In the genomic region with DNA sequence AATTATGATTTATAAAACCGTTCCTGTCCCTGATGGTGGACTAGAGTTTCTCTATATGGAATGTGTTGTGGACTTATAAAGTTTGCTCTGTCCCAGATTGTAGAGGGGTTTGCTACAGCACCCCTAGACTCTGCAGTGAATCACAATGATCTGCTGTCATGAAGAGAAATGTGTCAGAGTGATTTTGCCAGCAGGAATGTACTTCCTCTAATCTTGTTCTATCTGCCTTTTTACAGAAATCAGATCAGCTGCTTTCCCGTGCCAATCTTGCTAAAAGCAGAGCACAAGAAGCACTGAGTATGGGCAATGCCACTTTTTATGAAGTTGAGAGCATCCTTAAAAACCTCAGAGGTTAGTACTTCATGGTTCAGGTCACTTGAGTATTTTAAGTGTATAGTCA, we compare ENCODE assay signal across 16 cellular contexts. TPM values are rescaled to one million over a fixed set of nuclear protein-coding genes. Genes with fewer than 3 reads are reported as not detected.
A peak's percentile ranks its signal among the peaks of the same experiment; 100 is the strongest.
DNase-seq lines count a peak whose midpoint lies in the region; ATAC-seq and TF ChIP-seq lines count a peak whose summit lies in the region.
"Had no signal": no experiment of that assay in that cellular context is flagged by ENCODE, and none has a peak within 500 bp of the region (broad histone marks: within the 10 kb centered on the region; RNA-seq: fewer than 3 reads in every experiment).

No MANE protein-coding gene starts in this region.

- no TSS peak for BruUV-seq in MCF 10A (replicated peaks; lab: Mats Ljungman, UMichigan)

- H3K9ac ChIP-seq in skeletal muscle satellite cell (ENCODE audit: low read depth, low read length) = peak overlapping the region; percentile 46

- TF ChIP-seq CTCF in MCF 10A (IDR thresholded peaks at IDR 0.05; ENCODE audit: unreplicated experiment) (no peak), breast epithelium (IDR thresholded peaks at IDR 0.05) (no peak), RWPE2 (IDR thresholded peaks at IDR 0.05; ENCODE audit: poor library complexity, severe bottlenecking) (no peak), fibroblast of mammary gland (conservative IDR thresholded peaks at IDR 0.05; ENCODE audit: control insufficient read depth, insufficient read depth, low read depth, low read length) (no peak), osteocyte (IDR thresholded peaks at IDR 0.05) (no peak)

- H3K27ac ChIP-seq in breast epithelium (no peak overlapping the region), RWPE2 (ENCODE audit: poor library complexity, severe bottlenecking) (peak overlapping the region; percentile 72)
- H3K27ac ChIP-seq: cardiac muscle cell, SJCRH30 had no signal

- H3K4me1 Mint-ChIP-seq in MCF 10A (ENCODE audit: insufficient read depth, unreplicated experiment) (peaks cover 37% of the 10 kb centered on the region), osteocyte (ENCODE audit: unreplicated experiment) (peaks cover 52% of the 10 kb centered on the region)
- H3K4me1 Mint-ChIP-seq in activated CD8-positive, alpha-beta T cell treated with anti-CD3 and anti-CD28 coated beads, Interleukin-2, amount 10 ng/mL, durations not matched to agents 7 days and 5 days (ENCODE audit: low read depth) = no peaks in the 10 kb centered on the region

- no peak for TF ChIP-seq POLR2A in breast epithelium (IDR thresholded peaks at IDR 0.05)

- POLR2A ChIA-PET in MCF 10A (lab: Yijun Ruan, JAX) = interaction anchor here (0.7 to 2.3 kb wide), 8 partner anchors 23 to 271 kb away, joined by 3 to 13 read pairs (median 3); no protein-coding TSS in a partner anchor
- POLR2A ChIA-PET in activated CD8-positive, alpha-beta T cell treated with anti-CD3 and anti-CD28 coated beads, Interleukin-2, amount 10 ng/mL, durations not matched to agents 7 days and 5 days (lab: Charles Lee) = no interaction called here

- H3K4me1 ChIP-seq in breast epithelium = peaks cover 0 to 6% of the 10 kb centered on the region in 2 donors
- peaks cover 27% of the 10 kb centered on the region for H3K4me1 ChIP-seq in RWPE2 (ENCODE audit: insufficient read depth, poor library complexity, severe bottlenecking)
- peaks cover 51% of the 10 kb centered on the region for H3K4me1 ChIP-seq in skeletal muscle satellite cell (ENCODE audit: control insufficient read depth, insufficient read depth, low read length)

- peaks cover 99% of the 10 kb centered on the region for H3K36me3 Mint-ChIP-seq in MCF 10A (ENCODE audit: insufficient read depth, unreplicated experiment)
- H3K36me3 Mint-ChIP-seq in osteocyte (ENCODE audit: unreplicated experiment) = no peaks in the 10 kb centered on the region
- H3K36me3 Mint-ChIP-seq in activated CD8-positive, alpha-beta T cell treated with anti-CD3 and anti-CD28 coated beads, Interleukin-2, amount 10 ng/mL, durations not matched to agents 7 days and 5 days (ENCODE audit: low read depth) = no peaks in the 10 kb centered on the region

- H3K4me3 Mint-ChIP-seq in MCF 10A (ENCODE audit: unreplicated experiment) = no peak overlapping the region
- H3K4me3 Mint-ChIP-seq in osteocyte (ENCODE audit: unreplicated experiment) = no peak overlapping the region
- H3K4me3 Mint-ChIP-seq in activated CD8-positive, alpha-beta T cell treated with anti-CD3 and anti-CD28 coated beads, Interleukin-2, amount 10 ng/mL, durations not matched to agents 7 days and 5 days = no peak overlapping the region
- H3K4me3 Mint-ChIP-seq: activated CD8-positive, alpha-beta T cell treated with anti-CD3 and anti-CD28 coated beads for 36 hours; memory B cell had no signal

- ATAC-seq in RWPE2 (ENCODE audit: low read depth) = no peak; the same call in 2 of the 3 replicates
- ATAC-seq in activated CD8-positive, alpha-beta T cell treated with anti-CD3 and anti-CD28 coated beads, Interleukin-2, amount 10 ng/mL, durations not matched to agents 7 days and 5 days = no peak
- ATAC-seq: activated CD8-positive, alpha-beta T cell treated with anti-CD3 and anti-CD28 coated beads for 36 hours; HCT116 had no signal

- H3K4me3 ChIP-seq in breast epithelium (no peak overlapping the region), RWPE2 (ENCODE audit: severe bottlenecking) (no peak overlapping the region), fibroblast of mammary gland (ENCODE audit: control insufficient read depth, low read depth, low read length) (no peak overlapping the region), skeletal muscle satellite cell (ENCODE audit: low read length) (no peak overlapping the region)
- H3K4me3 ChIP-seq: cardiac muscle cell, SJCRH30 had no signal

- intact Hi-C loops in MCF 10A (cut with micrococcal nuclease) = no loop called here
- intact Hi-C loops in breast epithelium (cut with DNase I; ENCODE audit: low total_unique reads) = no loop called here

- CTCF ChIA-PET in MCF 10A (lab: Yijun Ruan, JAX) = interaction anchor here (0.8 to 1.2 kb wide), 4 partner anchors 44 to 275 kb away, joined by 3 to 7 read pairs (median 4); partner anchors contain the start of gene LAMC2
- CTCF ChIA-PET in activated CD8-positive, alpha-beta T cell treated with anti-CD3 and anti-CD28 coated beads, Interleukin-2, amount 10 ng/mL, durations not matched to agents 7 days and 5 days (lab: Charles Lee) = interaction anchor here (1.0 to 1.1 kb wide), 2 partner anchors 10 to 19 kb away, joined by 3 to 5 read pairs; no protein-coding TSS in a partner anchor

- H3K4me2 ChIP-seq in skeletal muscle satellite cell (ENCODE audit: low read length) = no peak overlapping the region

- H3K9me3 Mint-ChIP-seq in MCF 10A (ENCODE audit: unreplicated experiment) = no peaks in the 10 kb centered on the region
- no peaks in the 10 kb centered on the region for H3K9me3 Mint-ChIP-seq in osteocyte (ENCODE audit: unreplicated experiment)
- H3K9me3 Mint-ChIP-seq in activated CD8-positive, alpha-beta T cell treated with anti-CD3 and anti-CD28 coated beads, Interleukin-2, amount 10 ng/mL, durations not matched to agents 7 days and 5 days (ENCODE audit: insufficient read depth) = no peaks in the 10 kb centered on the region
- H3K9me3 Mint-ChIP-seq: activated CD8-positive, alpha-beta T cell treated with anti-CD3 and anti-CD28 coated beads for 36 hours; memory B cell had no signal

- H3K27me3 Mint-ChIP-seq in MCF 10A (ENCODE audit: insufficient read depth, unreplicated experiment) (no peaks in the 10 kb centered on the region), osteocyte (ENCODE audit: unreplicated experiment) (no peaks in the 10 kb centered on the region)
- H3K27me3 Mint-ChIP-seq in activated CD8-positive, alpha-beta T cell treated with anti-CD3 and anti-CD28 coated beads, Interleukin-2, amount 10 ng/mL, durations not matched to agents 7 days and 5 days (ENCODE audit: low read depth) = no peaks in the 10 kb centered on the region
- H3K27me3 Mint-ChIP-seq: activated CD8-positive, alpha-beta T cell treated with anti-CD3 and anti-CD28 coated beads for 36 hours had no signal

- H3K36me3 ChIP-seq in breast epithelium (no peaks in the 10 kb centered on the region), RWPE2 (ENCODE audit: low read depth) (peaks cover 91% of the 10 kb centered on the region), skeletal muscle satellite cell (ENCODE audit: insufficient read depth, low read length) (no peaks in the 10 kb centered on the region)
- H3K36me3 ChIP-seq: cardiac muscle cell, SJCRH30 had no signal

- DNase-seq in MCF 10A (ENCODE audit: unreplicated experiment) = no peak
- no peak for DNase-seq in breast epithelium (ENCODE audit: low spot score in 2 of 2)
- DNase-seq in RWPE2 (ENCODE audit: low spot score) = no peak
- peak; percentile 64 for DNase-seq in fibroblast of mammary gland (ENCODE audit: low read depth)
- no peak for DNase-seq in osteocyte (ENCODE audit: extremely low spot score, unreplicated experiment)
- no peak for DNase-seq in activated CD8-positive, alpha-beta T cell treated with anti-CD3 and anti-CD28 coated beads, Interleukin-2, amount 10 ng/mL, durations not matched to agents 7 days and 5 days
- no peak for DNase-seq in stimulated activated CD4-positive, alpha-beta T cell treated with anti-CD3 and anti-CD28 coated beads, Interleukin-4, amount 100 ng/mL, for 1 hour
- DNase-seq: activated CD8-positive, alpha-beta T cell treated with anti-CD3 and anti-CD28 coated beads for 36 hours; activated effector memory CD4-positive, alpha-beta T cell treated with Interleukin-2 at 50 U/mL for 16 hours; NCI-H2171; occipital lobe; SJCRH30 had no signal

- H3K27ac Mint-ChIP-seq in MCF 10A (ENCODE audit: low read depth, unreplicated experiment) = peak overlapping the region; percentile 86
- H3K27ac Mint-ChIP-seq in osteocyte (ENCODE audit: unreplicated experiment) = no peak overlapping the region
- no peak overlapping the region for H3K27ac Mint-ChIP-seq in activated CD8-positive, alpha-beta T cell treated with anti-CD3 and anti-CD28 coated beads, Interleukin-2, amount 10 ng/mL, durations not matched to agents 7 days and 5 days
- H3K27ac Mint-ChIP-seq: activated CD8-positive, alpha-beta T cell treated with anti-CD3 and anti-CD28 coated beads for 36 hours; memory B cell had no signal

- H3K27me3 ChIP-seq in breast epithelium = no peaks in the 10 kb centered on the region
- no peaks in the 10 kb centered on the region for H3K27me3 ChIP-seq in RWPE2 (ENCODE audit: insufficient read depth, poor library complexity, severe bottlenecking)
- no peaks in the 10 kb centered on the region for H3K27me3 ChIP-seq in skeletal muscle satellite cell (ENCODE audit: control insufficient read depth, insufficient read depth, low read length)
- H3K27me3 ChIP-seq: cardiac muscle cell, SJCRH30 had no signal

- H3K9me3 ChIP-seq in breast epithelium (no peaks in the 10 kb centered on the region), RWPE2 (ENCODE audit: severe bottlenecking) (no peaks in the 10 kb centered on the region), skeletal muscle satellite cell (replicated peaks; ENCODE audit: low read length) (no peaks in the 10 kb centered on the region)
- H3K9me3 ChIP-seq: SJCRH30 had no signal

RNA-seq across cellular contexts. Expression of gene LAMC2, which starts 52.0 kb away (rescaled TPM):
- 751 and 884 TPM in 2 replicates for total RNA-seq in MCF 10A (2022)
- 10 to 100 TPM in 2 of 3 donors, 1 to 10 TPM in 1; 3.0 to 20.3 (median 16.4) TPM for total RNA-seq in breast epithelium
- total RNA-seq in skeletal muscle satellite cell (2012; rRNA removed) = 15.9 and 20.8 TPM in 2 replicates
- total RNA-seq in osteocyte = 3.5 and 3.6 TPM in 2 replicates
- total RNA-seq in activated CD8-positive, alpha-beta T cell treated with anti-CD3 and anti-CD28 coated beads, Interleukin-2, amount 10 ng/mL, durations not matched to agents 7 days and 5 days = not detected
- total RNA-seq: activated CD8-positive, alpha-beta T cell treated with anti-CD3 and anti-CD28 coated beads for 36 hours had no signal

Comparison
In these comparisons a context has a peak if more than half of its experiments do, and no peak if none do; other contexts are left out.
1. RNA of gene LAMC2, which starts 52.0 kb away (total RNA-seq): 751 to 884 TPM in MCF 10A; 3.0 to 20.3 TPM in breast epithelium, 3.5 to 3.6 TPM in osteocyte and not detected in activated CD8-positive, alpha-beta T cell treated with anti-CD3 and anti-CD28 coated beads, Interleukin-2, amount 10 ng/mL, durations not matched to agents 7 days and 5 days; every median in the first group is over 10 times any median in the second.